Comparison of ENCODE assay signal across 18 cellular contexts in genomic region chr22:35030112-35030511, GRCh38. TPM values are rescaled to one million over a fixed set of nuclear protein-coding genes. Genes with fewer than 3 reads are reported as not detected.
"Had no signal": no experiment of that assay in that cellular context is flagged by ENCODE, and none has a peak within 500 bp of the region (broad histone marks: within the 10 kb centered on the region; RNA-seq: fewer than 3 reads in every experiment).

No MANE protein-coding gene starts in this region.

RNA-seq across cellular contexts. Expression of gene ISX, which starts 35.8 kb away (rescaled TPM):
- total RNA-seq: activated naive CD4-positive, alpha-beta T cell treated with anti-CD3 and anti-CD28 coated beads for 36 hours; activated naive CD4-positive, alpha-beta T cell treated with anti-CD3 and anti-CD28 coated beads, Interleukin-2, amount 50 U/mL, for 72 hours; activated naive CD8-positive, alpha-beta T cell treated with anti-CD3 and anti-CD28 coated beads for 36 hours; activated naive CD8-positive, alpha-beta T cell treated with anti-CD3 and anti-CD28 coated beads, Interleukin-2, amount 10 ng/mL, durations not matched to agents 7 days and 5 days; activated T-cell treated with anti-CD3 and anti-CD28 coated beads, Interleukin-2, amount 50 U/mL, for 4 hours; activated T-cell treated with anti-CD3 and anti-CD28 coated beads, Interleukin-2, amount 50 U/mL, for 72 hours; activated T-helper 1 cell treated with anti-CD3 and anti-CD28 coated beads, Interleukin-12 subunit alpha, Interleukin-12 subunit beta, Interleukin-2, Interleukin-4 antibody, amounts not matched to agents 30 ng/mL and 10 ng/mL and 1 ng/mL, durations not matched to agents 14 hours and 24 hours and 36 hours; activated T-helper 17 cell treated with anti-CD3 and anti-CD28 coated beads, Interleukin-2, amount 50 U/mL, for 72 hours; activated T-helper 2 cell treated with anti-CD3 and anti-CD28 coated beads, Interferon-gamma antibody, Interleukin-2, Interleukin-4, amounts not matched to agents 10 μg/mL and 5 μg/mL and 100 μg/mL, durations not matched to agents 14 hours and 24 hours and 36 hours; aorta; ascending aorta; astrocyte; bronchial epithelial cell; cardiac muscle cell; cardiac septum; cerebellum; chondrocyte had no signal
- polyA plus RNA-seq: adrenal gland, cardiac muscle cell had no signal
